In genomic region chr13:33285420-33286124, GRCh38 we compare ENCODE assay signal across 8 cellular contexts. TPM values are rescaled to one million over a fixed set of nuclear protein-coding genes. Genes with fewer than 3 reads are reported as not detected.
DNase-seq lines count a peak whose midpoint lies in the region; ATAC-seq and TF ChIP-seq lines count a peak whose summit lies in the region.

Gene STARD13 (minus strand): TSS chr13:33285755. CDS start chr13:33285638, 117 bp downstream.

- ATAC-seq in GM19438 (IDR thresholded peaks at IDR 0.05; ENCODE audit: low read depth, unreplicated experiment) (peak; percentile 76), SK-N-SH treated with all-trans-retinoic acid at 6 μM for 48 hours (peak; percentile 91), left lung (peak; percentile 93)
- ATAC-seq in effector memory CD8-positive, alpha-beta T cell (replicated peaks) = no peak

- DNase-seq in Daoy (ENCODE audit: low read depth) (peak; percentile 93), HK-2 (ENCODE audit: unreplicated experiment) (peak; percentile 88), left lung (peak; percentile 86 to 93), activated gamma-delta T cell (lab: John Stamatoyannopoulos, UW) (no peak)
- no peak for DNase-seq in effector memory CD8-positive, alpha-beta T cell
- peak; percentile 32 for DNase-seq in stimulated activated CD8-positive, alpha-beta memory T cell treated with anti-CD3 and anti-CD28 coated beads, Interleukin-4, amount 100 ng/mL, for 48 hours

- no peaks in the 10 kb centered on the region for H3K36me3 Mint-ChIP-seq in effector memory CD8-positive, alpha-beta T cell (ENCODE audit: insufficient read depth)

- peak within 1 kb of the TSS in 1 of 2 donors; percentile 49 for H3K27ac Mint-ChIP-seq in effector memory CD8-positive, alpha-beta T cell

- no peaks in the 10 kb centered on the region for H3K9me3 Mint-ChIP-seq in effector memory CD8-positive, alpha-beta T cell

- H3K4me1 ChIP-seq in left lung = peaks cover 6 to 13% of the 10 kb centered on the region in 2 donors

- peak within 1 kb of the TSS; percentile 91 to 96 for H3K27ac ChIP-seq in left lung

- intact Hi-C loops in left lung (cut with DNase I) = no loop called here

- peaks cover 12% of the 10 kb centered on the region in 2 donors for H3K4me1 Mint-ChIP-seq in effector memory CD8-positive, alpha-beta T cell (ENCODE audit: low read depth in 2 of 2)

- peaks cover 44 to 64% of the 10 kb centered on the region in 2 donors for H3K27me3 Mint-ChIP-seq in effector memory CD8-positive, alpha-beta T cell

- peak; percentile 14 to 50 for TF ChIP-seq CTCF in left lung (IDR thresholded peaks at IDR 0.05)

- H3K4me3 ChIP-seq in left lung = peak within 1 kb of the TSS; percentile 53 to 55

- H3K27me3 ChIP-seq in left lung = no peaks in the 10 kb centered on the region

- H3K36me3 ChIP-seq in left lung = no peaks in the 10 kb centered on the region

- H3K4me3 Mint-ChIP-seq in effector memory CD8-positive, alpha-beta T cell = peak within 1 kb of the TSS; percentile 69 to 77

- no peaks in the 10 kb centered on the region for H3K9me3 ChIP-seq in left lung

TF ChIP-seq in SK-N-SH treated with all-trans-retinoic acid at 6 μM for 48 hours, 23 proteins besides CTCF, POLR2A, EP300 and RAD21:
- TF ChIP-seq CSDC2 (CRISPR knock-in tag; IDR thresholded peaks at IDR 0.05) (0 out of 2 replicates have a peak, but pooled peaks have one; percentile 18), SNAI2 (CRISPR knock-in tag; IDR thresholded peaks at IDR 0.05) (no peak), TCF4 (CRISPR knock-in tag; IDR thresholded peaks at IDR 0.05; ENCODE audit: borderline replicate concordance) (no peak)

RNA-seq across cellular contexts. Expression of gene STARD13, which starts in this region (rescaled TPM):
- 7.0 TPM in 2 replicates for total RNA-seq in Daoy (2014; rRNA removed; shearing (Covaris generic))
- total RNA-seq in left lung = 10 to 100 TPM; 28.1 to 43.6 TPM

Comparison
In these comparisons a context has a peak if more than half of its experiments do, and no peak if none do; other contexts are left out.
1. DNase-seq: peak in Daoy (single experiment), HK-2 (single experiment), left lung (2 of 2) and stimulated activated CD8-positive, alpha-beta memory T cell treated with anti-CD3 and anti-CD28 coated beads, Interleukin-4, amount 100 ng/mL, for 48 hours (single experiment); none in effector memory CD8-positive, alpha-beta T cell (0 of 3) and activated gamma-delta T cell (single experiment).